10 cellular contexts compared by ENCODE assay signal in genomic region chr6:150256618-150257272, GRCh38.
DNase-seq lines count a peak whose midpoint lies in the region; ATAC-seq and TF ChIP-seq lines count a peak whose summit lies in the region.
"Had no signal": no experiment of that assay in that cellular context is flagged by ENCODE, and none has a peak within 500 bp of the region (broad histone marks: within the 10 kb centered on the region; RNA-seq: fewer than 3 reads in every experiment).

No MANE protein-coding gene starts in this region.

- no peak for TF ChIP-seq POLR2A in gastrocnemius medialis (IDR thresholded peaks at IDR 0.05)

- H3K36me3 ChIP-seq in gastrocnemius medialis, result no peaks in the 10 kb centered on the region

- H3K27ac ChIP-seq in gastrocnemius medialis, result peak overlapping the region in 3 of 4 donors; percentile 3 to 87 (median 79)

- peak; percentile 96 for DNase-seq in GM04503 (ENCODE audit: low read depth)
- peak; percentile 61 for DNase-seq in NOMO-1 treated with dmso at 0.1 percent for 144 hours (lab: John Stamatoyannopoulos, UW; ENCODE audit: unreplicated experiment)
- DNase-seq in epithelial cell of esophagus (ENCODE audit: low read depth), result peak; percentile 99
- DNase-seq in gastrocnemius medialis, result peak in 1 of 2 donors; percentile 29
- DNase-seq in hepatic stellate cell (ENCODE audit: low spot score), result no peak
- DNase-seq in NCI-H2081 treated with DMSO at 0.1 percent for 48 hours (lab: John Stamatoyannopoulos, UW), result no peak
- DNase-seq: erythroblast; NK-92 treated with Interleukin-12 subunit alpha and Interleukin-12 subunit beta, amount 100 ng/mL, for 24 hours; stimulated activated CD4-positive, alpha-beta T cell treated with anti-CD3 and anti-CD28 coated beads, Interleukin-12 subunit alpha, Interleukin-12 subunit beta, amount 100 ng/mL, for 4 hours had no signal

- intact Hi-C loops in gastrocnemius medialis (cut with DNase I; ENCODE audit: low total_unique reads), result no loop called here

- in situ Hi-C loops in gastrocnemius medialis (cut with MboI; ENCODE audit: low sequenced_read_pairs in 4 of 4), result no loop called here

- ATAC-seq in gastrocnemius medialis (peak; percentile 54 to 78), HG02798 (IDR thresholded peaks at IDR 0.05; ENCODE audit: poor library complexity, unreplicated experiment) (no peak)

- no peaks in the 10 kb centered on the region for H3K9me3 ChIP-seq in gastrocnemius medialis

- H3K27me3 ChIP-seq in gastrocnemius medialis, result no peaks in the 10 kb centered on the region

- no peak for TF ChIP-seq CTCF in epithelial cell of esophagus (IDR thresholded peaks at IDR 0.05; ENCODE audit: insufficient read depth, low read depth, low read length, missing control alignments)
- no peak for TF ChIP-seq CTCF in gastrocnemius medialis (IDR thresholded peaks at IDR 0.05 in 4 of 5, conservative IDR thresholded peaks at IDR 0.05 in 1 of 5)

- peaks cover 47 to 48% of the 10 kb centered on the region in 2 donors for H3K4me1 ChIP-seq in gastrocnemius medialis

- H3K4me3 ChIP-seq in epithelial cell of esophagus (ENCODE audit: low read length), result no peak overlapping the region
- H3K4me3 ChIP-seq in gastrocnemius medialis, result no peak overlapping the region

Comparison
In these comparisons a context has a peak if more than half of its experiments do, and no peak if none do; other contexts are left out.
1. DNase-seq: peak in GM04503 (single experiment), NOMO-1 treated with dmso at 0.1 percent for 144 hours (single experiment) and epithelial cell of esophagus (single experiment); none in hepatic stellate cell (single experiment) and NCI-H2081 treated with DMSO at 0.1 percent for 48 hours (single experiment).